In the genomic region with DNA sequence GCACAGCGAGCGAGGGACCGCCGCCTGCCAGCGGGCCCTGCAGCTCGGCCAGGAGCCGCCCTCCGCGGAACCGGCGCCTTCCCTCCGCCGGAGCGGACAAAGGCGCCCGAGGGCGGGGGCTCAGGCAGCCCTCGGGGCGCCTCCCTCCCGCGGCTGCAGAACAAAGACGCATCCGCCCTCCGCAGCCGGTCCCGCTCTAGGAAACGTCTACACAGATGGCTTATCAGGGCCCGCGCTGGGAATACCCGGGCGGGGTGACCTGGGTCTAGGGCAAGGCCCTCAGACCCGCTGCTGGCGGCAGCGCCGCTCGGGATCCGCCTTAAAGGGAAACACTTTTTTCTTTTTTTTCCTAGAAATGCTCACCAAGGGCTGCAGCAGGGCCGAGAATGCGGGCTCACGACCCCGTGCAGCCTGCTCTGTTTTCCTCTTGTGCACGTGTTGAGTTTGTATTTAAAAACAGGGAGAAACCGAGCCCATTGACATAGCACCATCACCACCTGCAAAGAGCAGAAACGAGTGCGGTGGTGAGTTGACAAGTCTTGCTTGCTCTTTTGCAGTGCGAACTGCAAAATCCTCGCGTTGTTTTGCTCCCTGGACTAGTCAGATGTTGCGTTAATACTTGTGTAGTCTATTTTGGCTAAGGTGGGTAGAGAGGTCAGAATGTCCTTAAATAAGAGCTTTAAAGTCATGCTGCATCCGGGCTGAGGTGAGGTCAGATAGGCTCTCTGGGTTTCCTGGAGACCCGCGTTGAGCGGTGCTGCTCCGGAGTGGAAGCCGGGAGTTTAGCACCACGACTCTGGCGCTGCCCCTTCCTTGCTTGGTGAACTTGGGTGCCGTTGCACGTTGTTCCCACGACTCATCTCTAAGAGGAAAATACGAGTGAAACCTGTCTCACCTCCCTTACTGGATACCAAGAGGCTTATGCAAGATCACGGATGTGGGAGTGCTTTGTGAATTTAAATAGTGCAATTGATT, we compare ENCODE assay signal across 8 cellular contexts. TPM values are rescaled to one million over a fixed set of nuclear protein-coding genes. Genes with fewer than 3 reads are reported as not detected.
DNase-seq lines count a peak whose midpoint lies in the region; ATAC-seq and TF ChIP-seq lines count a peak whose summit lies in the region.

No MANE protein-coding gene starts in this region.

- H3K27ac ChIP-seq in muscle layer of duodenum (ENCODE audit: low read length) = peak overlapping the region; percentile 65

- DNase-seq in AML-193 (lab: John Stamatoyannopoulos, UW) = peak; percentile 22 to 47
- peak; percentile 13 for DNase-seq in NCI-H82 treated with DMSO at 0.1 percent for 48 hours (lab: John Stamatoyannopoulos, UW; ENCODE audit: unreplicated experiment)
- DNase-seq in activated T-cell treated with anti-CD3 and anti-CD28 coated beads for 24 hours (ENCODE audit: low read depth) = peak; percentile 29
- no peak for DNase-seq in epithelial cell of proximal tubule (ENCODE audit: low read depth)
- peak; percentile 57 for DNase-seq in stimulated activated naive CD8-positive, alpha-beta T cell treated with anti-CD3 and anti-CD28 coated beads, Interleukin-15, Interleukin-2, amounts not matched to agents 100 U/mL and 50 U/mL, for 24 hours

- H3K4me3 ChIP-seq in epithelial cell of proximal tubule (ENCODE audit: low read depth, low read length) (peak overlapping the region; percentile 77), muscle layer of duodenum (ENCODE audit: low read depth in 1 of 2, low read length in 2 of 2) (peak overlapping the region; percentile 52 to 81)

- TF ChIP-seq CTCF in epithelial cell of proximal tubule (conservative IDR thresholded peaks at IDR 0.05; ENCODE audit: low read depth, low read length) = no peak

- H3K27me3 ChIP-seq in muscle layer of duodenum (ENCODE audit: low read depth, low read length) = no peaks in the 10 kb centered on the region

- no peaks in the 10 kb centered on the region for H3K36me3 ChIP-seq in muscle layer of duodenum (ENCODE audit: control insufficient read depth in 1 of 2, insufficient read depth in 2 of 2, low read length in 2 of 2)

- ATAC-seq in GM19324 (IDR thresholded peaks at IDR 0.05; ENCODE audit: low FRiP score, unreplicated experiment) (peak; percentile 36), HG03378 (IDR thresholded peaks at IDR 0.05; ENCODE audit: unreplicated experiment) (peak; percentile 21)
- ATAC-seq in stimulated activated naive CD8-positive, alpha-beta T cell treated with anti-CD3 and anti-CD28 coated beads, Interleukin-15, Interleukin-2, amounts not matched to agents 100 U/mL and 50 U/mL, for 24 hours = peak; percentile 7

- no peaks in the 10 kb centered on the region for H3K9me3 ChIP-seq in muscle layer of duodenum (ENCODE audit: control insufficient read depth in 1 of 2, low read length in 2 of 2)

- peaks cover 6 to 9% of the 10 kb centered on the region in 2 donors for H3K4me1 ChIP-seq in muscle layer of duodenum (ENCODE audit: control insufficient read depth in 1 of 2, insufficient read depth in 2 of 2, low read length in 2 of 2)

RNA-seq across cellular contexts. Expression of a gene that starts 1.1 kb away (rescaled TPM):
- 16.1 and 20.8 TPM in 2 replicates for total RNA-seq in epithelial cell of proximal tubule

RNA-seq across cellular contexts. Expression of a gene that starts 41.7 kb away (rescaled TPM):
- total RNA-seq in epithelial cell of proximal tubule = 0.07 and 0.12 TPM in 2 replicates
